ENCODE assay signal across 1 cellular context in genomic region chr1:20110679-20111078, GRCh38.
TF ChIP-seq lines count a peak whose summit lies in the region.

No MANE protein-coding gene starts in this region.

TF ChIP-seq in HepG2, 621 proteins besides CTCF, POLR2A, EP300 and RAD21:
- TF ChIP-seq KLF16 (CRISPR knock-in tag; IDR thresholded peaks at IDR 0.05): no peak
- no peak for TF ChIP-seq SPEN (CRISPR knock-in tag; IDR thresholded peaks at IDR 0.05; ENCODE audit: low read depth)
- no peak for TF ChIP-seq CHCHD3 (CRISPR knock-in tag; IDR thresholded peaks at IDR 0.05)
- TF ChIP-seq ZMAT3 (CRISPR knock-in tag; conservative IDR thresholded peaks at IDR 0.05): no peak
- TF ChIP-seq HNRNPK (IDR thresholded peaks at IDR 0.05; ENCODE audit: low read depth, low read length, poor library complexity, severe bottlenecking): no peak
- no peak for TF ChIP-seq RFX3 (CRISPR knock-in tag; IDR thresholded peaks at IDR 0.05)
- no peak for TF ChIP-seq ZNF737 (CRISPR knock-in tag; IDR thresholded peaks at IDR 0.05; ENCODE audit: borderline replicate concordance)
- no peak for TF ChIP-seq SATB2 (CRISPR knock-in tag; IDR thresholded peaks at IDR 0.05)
- TF ChIP-seq HOXA3 (CRISPR knock-in tag; IDR thresholded peaks at IDR 0.05): no peak
- no peak for TF ChIP-seq XBP1 (CRISPR knock-in tag; IDR thresholded peaks at IDR 0.05)
- TF ChIP-seq, protein P1, sequence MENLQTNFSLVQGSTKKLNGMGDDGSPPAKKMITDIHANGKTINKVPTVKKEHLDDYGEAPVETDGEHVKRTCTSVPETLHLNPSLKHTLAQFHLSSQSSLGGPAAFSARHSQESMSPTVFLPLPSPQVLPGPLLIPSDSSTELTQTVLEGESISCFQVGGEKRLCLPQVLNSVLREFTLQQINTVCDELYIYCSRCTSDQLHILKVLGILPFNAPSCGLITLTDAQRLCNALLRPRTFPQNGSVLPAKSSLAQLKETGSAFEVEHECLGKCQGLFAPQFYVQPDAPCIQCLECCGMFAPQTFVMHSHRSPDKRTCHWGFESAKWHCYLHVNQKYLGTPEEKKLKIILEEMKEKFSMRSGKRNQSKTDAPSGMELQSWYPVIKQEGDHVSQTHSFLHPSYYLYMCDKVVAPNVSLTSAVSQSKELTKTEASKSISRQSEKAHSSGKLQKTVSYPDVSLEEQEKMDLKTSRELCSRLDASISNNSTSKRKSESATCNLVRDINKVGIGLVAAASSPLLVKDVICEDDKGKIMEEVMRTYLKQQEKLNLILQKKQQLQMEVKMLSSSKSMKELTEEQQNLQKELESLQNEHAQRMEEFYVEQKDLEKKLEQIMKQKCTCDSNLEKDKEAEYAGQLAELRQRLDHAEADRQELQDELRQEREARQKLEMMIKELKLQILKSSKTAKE (CRISPR knock-in tag; IDR thresholded peaks at IDR 0.05; ENCODE audit: borderline replicate concordance): no peak
- no peak for TF ChIP-seq TCF7 (IDR thresholded peaks at IDR 0.05; ENCODE audit: low read depth)
- TF ChIP-seq ZNF354B (CRISPR knock-in tag; IDR thresholded peaks at IDR 0.05): no peak
- TF ChIP-seq, protein P2, sequence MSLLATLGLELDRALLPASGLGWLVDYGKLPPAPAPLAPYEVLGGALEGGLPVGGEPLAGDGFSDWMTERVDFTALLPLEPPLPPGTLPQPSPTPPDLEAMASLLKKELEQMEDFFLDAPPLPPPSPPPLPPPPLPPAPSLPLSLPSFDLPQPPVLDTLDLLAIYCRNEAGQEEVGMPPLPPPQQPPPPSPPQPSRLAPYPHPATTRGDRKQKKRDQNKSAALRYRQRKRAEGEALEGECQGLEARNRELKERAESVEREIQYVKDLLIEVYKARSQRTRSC (CRISPR knock-in tag; IDR thresholded peaks at IDR 0.05; ENCODE audit: low read depth): no peak
